Comparison of ENCODE assay signal across 25 cellular contexts in the genomic region with DNA sequence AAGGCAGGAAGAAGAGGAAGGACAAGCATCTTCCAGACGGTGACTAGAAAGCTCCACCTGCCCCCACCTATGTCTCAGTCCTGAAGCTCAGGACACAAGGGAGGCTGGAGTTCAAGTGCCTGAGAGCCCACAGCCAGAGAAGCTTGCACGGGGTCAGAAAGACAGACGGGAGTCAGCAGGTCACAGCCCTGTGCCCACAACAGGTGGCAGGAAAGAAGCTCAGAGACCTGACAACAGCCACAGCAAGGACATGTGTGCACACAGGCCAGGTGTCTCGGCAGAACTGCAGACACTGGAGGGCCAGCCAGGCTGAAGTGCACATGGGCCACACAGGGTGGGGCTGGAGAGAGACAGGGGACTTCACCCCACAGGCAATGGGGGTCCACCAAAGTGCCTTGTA. TPM values are rescaled to one million over a fixed set of nuclear protein-coding genes. Genes with fewer than 3 reads are reported as not detected.
DNase-seq lines count a peak whose midpoint lies in the region; ATAC-seq, FAIRE-seq and TF ChIP-seq lines count a peak whose summit lies in the region.
"Had no signal": no experiment of that assay in that cellular context is flagged by ENCODE, and none has a peak within 500 bp of the region (broad histone marks: within the 10 kb centered on the region; RNA-seq: fewer than 3 reads in every experiment).

No MANE protein-coding gene starts in this region.

- peaks cover 0 to 1% of the 10 kb centered on the region in 2 experiments; a peak in 1 of 4 replicates for H3K36me3 ChIP-seq in GM12878 (ENCODE audit: control insufficient read depth in 2 of 2, insufficient read depth in 2 of 2, low read length in 1 of 2)
- H3K36me3 ChIP-seq: HAP-1, lower lobe of right lung had no signal

- peaks cover 10% of the 10 kb centered on the region for H3K4me1 ChIP-seq in GM12878 (ENCODE audit: control insufficient read depth, insufficient read depth, low read length)
- H3K4me1 ChIP-seq: HAP-1 had no signal

- BruUV-seq in GM12878 (replicated peaks; lab: Mats Ljungman, UMichigan) = no TSS peak

- H3K4me2 ChIP-seq in GM12878 (ENCODE audit: control insufficient read depth, insufficient read depth) = no peak overlapping the region
- H3K4me2 ChIP-seq: KMS-11 had no signal

- H3K4me1 Mint-ChIP-seq in stimulated activated effector memory CD8-positive, alpha-beta T cell treated with anti-CD3 and anti-CD28 coated beads, Interleukin-12 subunit alpha, Interleukin-12 subunit beta, amount 100 ng/mL, for 72 hours = peaks cover 58% of the 10 kb centered on the region

- POLR2A ChIA-PET in GM12878 (lab: Charles Lee) = no interaction called here

- peaks cover 1% of the 10 kb centered on the region for H3K79me2 ChIP-seq in GM12878 (ENCODE audit: control insufficient read depth, insufficient read depth, low read length)

- TF ChIP-seq EP300 in GM12878 (IDR thresholded peaks at IDR 0.05; ENCODE audit: borderline replicate concordance in 1 of 2, control insufficient read depth in 1 of 2, low read depth in 2 of 2, low read length in 2 of 2) = no peak

- no peak overlapping the region for H3K4me3 ChIP-seq in GM12878
- H3K4me3 ChIP-seq: HAP-1, lower lobe of right lung, testis had no signal

- intact Hi-C loops in GM12878 (cut with micrococcal nuclease; ENCODE audit: unreplicated experiment) (no loop called here), head of caudate nucleus (cut with DNase I) (no loop called here)

- H3K27ac Mint-ChIP-seq in stimulated activated effector memory CD8-positive, alpha-beta T cell treated with anti-CD3 and anti-CD28 coated beads, Interleukin-12 subunit alpha, Interleukin-12 subunit beta, amount 100 ng/mL, for 72 hours = peak overlapping the region; percentile 88

- no peaks in the 10 kb centered on the region for H3K9me3 ChIP-seq in GM12878 (replicated peaks; ENCODE audit: control insufficient read depth, insufficient read depth, low read length)
- H3K9me3 ChIP-seq: HAP-1, lower lobe of right lung, testis had no signal

- no peak overlapping the region for H3K27ac ChIP-seq in GM12878 (ENCODE audit: control insufficient read depth, insufficient read depth)
- H3K27ac ChIP-seq: 22Rv1, KMS-11, lower lobe of right lung, testis had no signal

- no peaks in the 10 kb centered on the region for H3K36me3 Mint-ChIP-seq in stimulated activated effector memory CD8-positive, alpha-beta T cell treated with anti-CD3 and anti-CD28 coated beads, Interleukin-12 subunit alpha, Interleukin-12 subunit beta, amount 100 ng/mL, for 72 hours

- no peak overlapping the region for H2AFZ ChIP-seq in GM12878 (ENCODE audit: control insufficient read depth, low read depth, low read length)

- FAIRE-seq in GM12878 (lab: Jason Lieb, UNC) = no peak
- FAIRE-seq: GM18507 had no signal

- H4K20me1 ChIP-seq in GM12878 (ENCODE audit: control insufficient read depth, insufficient read depth) = no peaks in the 10 kb centered on the region

- no peak for TF ChIP-seq POLR2A in GM12878 (IDR thresholded peaks at IDR 0.05; ENCODE audit: low read depth, low read length)

- TF ChIP-seq RAD21 in GM12878 (IDR thresholded peaks at IDR 0.05; ENCODE audit: insufficient read depth, low read depth, low read length) = no peak

- no peaks in the 10 kb centered on the region for H3K9me3 Mint-ChIP-seq in stimulated activated effector memory CD8-positive, alpha-beta T cell treated with anti-CD3 and anti-CD28 coated beads, Interleukin-12 subunit alpha, Interleukin-12 subunit beta, amount 100 ng/mL, for 72 hours

- peak; percentile 35 for ATAC-seq in HG02759 (IDR thresholded peaks at IDR 0.05; ENCODE audit: unreplicated experiment)
- peak; percentile 4; the same call in 1 of the 3 replicates for ATAC-seq in GM12878
- ATAC-seq in stimulated activated effector memory CD8-positive, alpha-beta T cell treated with anti-CD3 and anti-CD28 coated beads, Interleukin-12 subunit alpha, Interleukin-12 subunit beta, amount 100 ng/mL, for 72 hours = no peak
- no peak for ATAC-seq in HG03342 (IDR thresholded peaks at IDR 0.05; ENCODE audit: unreplicated experiment)
- ATAC-seq: lower lobe of right lung, PC-3 had no signal

- CTCF ChIA-PET in GM12878 (lab: Yijun Ruan, JAX) = interaction anchor here (0.6 to 1.6 kb wide), 3 partner anchors 9 to 359 kb away, joined by 3 to 5 read pairs (median 5); no protein-coding TSS in a partner anchor

- no peaks in the 10 kb centered on the region for H3K27me3 ChIP-seq in GM12878 (replicated peaks in 1 of 2; ENCODE audit: control insufficient read depth in 2 of 2, insufficient read depth in 2 of 2, low read length in 1 of 2)
- H3K27me3 ChIP-seq: testis had no signal

- RAD21 ChIA-PET in GM12878 (lab: Charles Lee; ENCODE audit: unreplicated experiment) = no interaction called here

- no peak overlapping the region for H3K4me3 Mint-ChIP-seq in stimulated activated effector memory CD8-positive, alpha-beta T cell treated with anti-CD3 and anti-CD28 coated beads, Interleukin-12 subunit alpha, Interleukin-12 subunit beta, amount 100 ng/mL, for 72 hours

- DNase-seq in DMS53 (lab: John Stamatoyannopoulos, UW) = peak; percentile 55
- no peak for DNase-seq in DMS53 treated with DMSO at 0.1 percent for 48 hours (lab: John Stamatoyannopoulos, UW; ENCODE audit: unreplicated experiment)
- no peak for DNase-seq in GM12878 (ENCODE audit: low read depth, low spot score)
- no peak for DNase-seq in stimulated activated effector memory CD8-positive, alpha-beta T cell treated with anti-CD3 and anti-CD28 coated beads, Interleukin-12 subunit alpha, Interleukin-12 subunit beta, amount 100 ng/mL, for 72 hours (ENCODE audit: low spot score in 2 of 2)
- DNase-seq in head of caudate nucleus = no peak
- no peak for DNase-seq in SK-N-DZ (ENCODE audit: low spot score)
- DNase-seq: activated CD4-positive, CD25-positive, alpha-beta regulatory T cell treated with anti-CD3 and anti-CD28 coated beads, Interleukin-2, amount 50 U/mL, for 72 hours; activated effector memory CD4-positive, alpha-beta T cell treated with anti-CD3 and anti-CD28 coated beads, Interleukin-2, amount 50 U/mL, for 16 hours; amygdala; central memory CD4-positive, alpha-beta T cell; DMS153; effector CD4-positive, alpha-beta T cell; lower lobe of right lung; NCI-H1092 treated with DMSO at 0.1 percent for 48 hours; NCI-H2107; NCI-H526 treated with DMSO at 0.1 percent for 48 hours; PC-3; posterior cingulate gyrus; testis had no signal

- no peak overlapping the region for H3K9ac ChIP-seq in GM12878 (ENCODE audit: control insufficient read depth, insufficient read depth, low read length)
- H3K9ac ChIP-seq: KMS-11 had no signal

- TF ChIP-seq CTCF in GM12878 (IDR thresholded peaks at IDR 0.05 in 2 of 3, conservative IDR thresholded peaks at IDR 0.05 in 1 of 3; ENCODE audit: control insufficient read depth in 2 of 3, extremely low read depth in 1 of 3, insufficient read depth in 1 of 3, low read depth in 3 of 3, low read length in 3 of 3) = no peak

- SMC1A ChIA-PET in GM12878 (lab: Charles Lee; ENCODE audit: uncharacterized antibody, unreplicated experiment) = no interaction called here

- 23% methylated on average over 4 of the region's 4 CpGs for WGBS in GM12878 (ENCODE audit: insufficient coverage, insufficient replicate concordance, low lambda C conversion rate, missing lambda C conversion rate)

- in situ Hi-C loops in GM12878 (cut with MboI) = no loop called here

TF ChIP-seq in GM12878, 131 proteins besides CTCF, POLR2A, EP300 and RAD21 (continues in another document):
- peak; percentile 52 for TF ChIP-seq NR2F1 (conservative IDR thresholded peaks at IDR 0.05)
- TF ChIP-seq EZH2 (IDR thresholded peaks at IDR 0.05; ENCODE audit: borderline replicate concordance, control insufficient read depth, low read depth, low read length) = no peak
- TF ChIP-seq ZNF207 (IDR thresholded peaks at IDR 0.05; ENCODE audit: borderline replicate concordance) = no peak

RNA-seq across cellular contexts. Expression of gene MOB2, which starts 37.2 kb away (rescaled TPM):
- total RNA-seq in GM12878 (2013; cell fraction: nucleolus; rRNA removed) = 18.9 and 20.5 TPM in 2 replicates
- total RNA-seq in GM12878 (2014; rRNA removed) (12.2 and 12.9 TPM in 2 replicates), GM12878 (2014; rRNA removed; fragmentation: Illumina TruSeq; extraction: Trizol) (13.5 and 13.9 TPM in 2 replicates), GM12878 (2021) (15.1 and 17.3 TPM in 2 replicates)
- polyA plus RNA-seq in GM12878 (2011; ENCODE audit: low read depth) = 5.9 TPM
- polyA plus RNA-seq in GM12878 (2011; rRNA removed) (21.8 and 34.6 TPM in 2 replicates), GM12878 (2014; fragmentation: Illumina TruSeq; extraction: Trizol) (12.6 and 21.1 TPM in 2 replicates), GM12878 (2014; fragmentation: Nextera tagmentation; extraction: Ambion mirVana) (under 1 TPM; 0.10 to 0.49 TPM), GM12878 (2014; rRNA removed) (19.1 and 21.9 TPM in 2 replicates), GM12878 (2016; fragmentation: Nextera tagmentation; extraction: Ambion mirVana) (10 to 100 TPM; 15.8 to 17.6 TPM)
- polyA plus RNA-seq in GM12878 (2011; cell fraction: cytosol; rRNA removed) = 50.0 and 55.6 TPM in 2 replicates
- polyA plus RNA-seq in GM12878 (2011; cell fraction: nucleus; rRNA removed) = 52.1 and 59.3 TPM in 2 replicates
- 20.1 and 22.8 TPM in 2 replicates for polyA plus RNA-seq in GM12878 (2012)
- 30.4 and 31.2 TPM in 2 replicates for polyA minus RNA-seq in GM12878 (2011; rRNA and poly(A)+ RNA removed)
- polyA minus RNA-seq in GM12878 (2011; cell fraction: cytosol; rRNA and poly(A)+ RNA removed) = 8.6 and 9.0 TPM in 2 replicates
- 11.4 and 19.9 TPM in 2 replicates for polyA minus RNA-seq in GM12878 (2011; cell fraction: nucleus; rRNA and poly(A)+ RNA removed)
- polyA plus RNA-seq in SK-N-DZ (2014; cell fraction: cytosol; rRNA removed) = 26.2 and 26.6 TPM in 2 replicates
- 55.1 and 72.1 TPM in 2 replicates for polyA plus RNA-seq in SK-N-DZ (2014; cell fraction: nucleus; rRNA removed)

RNA-seq across cellular contexts. Expression of gene DUSP8, which starts 48.3 kb away (rescaled TPM):
- 0.17 and 0.58 TPM in 2 replicates for total RNA-seq in GM12878 (2013; cell fraction: nucleolus; rRNA removed)
- total RNA-seq in GM12878 (2014; rRNA removed) (not detected in 2 replicates), GM12878 (2014; rRNA removed; fragmentation: Illumina TruSeq; extraction: Trizol) (not detected in 2 replicates), GM12878 (2021) (0.21 and 0.38 TPM in 2 replicates)
- 0.30 TPM for polyA plus RNA-seq in GM12878 (2011; ENCODE audit: low read depth)
- polyA plus RNA-seq in GM12878 (2011; rRNA removed) (0.26 and 1.7 TPM in 2 replicates), GM12878 (2014; fragmentation: Illumina TruSeq; extraction: Trizol) (0.04 TPM in 1 of 2 replicates, not detected in the other), GM12878 (2014; fragmentation: Nextera tagmentation; extraction: Ambion mirVana) (not detected), GM12878 (2014; rRNA removed) (0.09 and 0.14 TPM in 2 replicates), GM12878 (2016; fragmentation: Nextera tagmentation; extraction: Ambion mirVana) (not detected)
- 1.1 and 1.7 TPM in 2 replicates for polyA plus RNA-seq in GM12878 (2011; cell fraction: cytosol; rRNA removed)
- 2.1 and 3.6 TPM in 2 replicates for polyA plus RNA-seq in GM12878 (2011; cell fraction: nucleus; rRNA removed)
- 1.00 and 1.8 TPM in 2 replicates for polyA plus RNA-seq in GM12878 (2012)
- 0.21 and 0.51 TPM in 2 replicates for polyA minus RNA-seq in GM12878 (2011; rRNA and poly(A)+ RNA removed)
- polyA minus RNA-seq in GM12878 (2011; cell fraction: cytosol; rRNA and poly(A)+ RNA removed) = 0.27 TPM in 1 of 2 replicates, not detected in the other
- polyA minus RNA-seq in GM12878 (2011; cell fraction: nucleus; rRNA and poly(A)+ RNA removed) = 0.36 and 0.38 TPM in 2 replicates
- 3.7 and 8.8 TPM in 2 replicates for polyA plus RNA-seq in SK-N-DZ (2014; cell fraction: cytosol; rRNA removed)
- polyA plus RNA-seq in SK-N-DZ (2014; cell fraction: nucleus; rRNA removed) = 4.9 and 6.9 TPM in 2 replicates

Comparison
In these comparisons a context has a peak if more than half of its experiments do, and no peak if none do; other contexts are left out.
1. ATAC-seq: peak in HG02759 (single experiment) and GM12878 (single experiment); none in stimulated activated effector memory CD8-positive, alpha-beta T cell treated with anti-CD3 and anti-CD28 coated beads, Interleukin-12 subunit alpha, Interleukin-12 subunit beta, amount 100 ng/mL, for 72 hours (single experiment) and HG03342 (single experiment).